In the genomic region with DNA sequence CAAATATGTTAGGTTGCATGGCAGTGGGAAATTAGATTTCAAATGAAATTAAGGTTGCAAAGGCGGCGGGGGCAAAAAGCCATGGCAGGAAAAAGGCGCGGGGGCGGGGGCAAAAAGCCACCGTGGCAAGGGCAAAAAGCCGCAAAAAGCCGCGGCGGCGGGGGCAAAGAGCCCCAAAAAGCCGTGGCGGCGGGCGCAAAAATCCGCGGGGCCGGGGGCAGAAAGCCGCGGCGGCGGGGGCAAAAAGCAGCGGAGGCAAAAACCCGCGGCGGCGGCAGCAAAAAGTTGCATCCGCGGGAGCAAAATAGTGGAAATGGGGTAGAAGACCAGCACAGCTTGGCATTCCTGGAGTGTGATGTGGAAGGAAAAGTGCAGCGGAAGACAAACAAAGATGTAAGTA, we compare ENCODE assay signal across 19 cellular contexts.
"Had no signal": no experiment of that assay in that cellular context is flagged by ENCODE, and none has a peak within 500 bp of the region (broad histone marks: within the 10 kb centered on the region; RNA-seq: fewer than 3 reads in every experiment).

No MANE protein-coding gene starts in this region.

- DNase-seq: activated CD4-positive, alpha-beta T cell treated with anti-CD3 and anti-CD28 coated beads, Interleukin-2, amount 10 ng/mL, durations not matched to agents 7 days and 5 days; activated CD8-positive, alpha-beta memory T cell treated with anti-CD3 and anti-CD28 coated beads, Interleukin-2, amount 50 U/mL, for 4 hours; activated naive CD4-positive, alpha-beta T cell treated with anti-CD3 and anti-CD28 coated beads for 36 hours; activated T-cell treated with anti-CD3 and anti-CD28 coated beads, Interleukin-2, amount 50 U/mL, for 4 hours; colonic mucosa; kidney glomerular epithelial cell; naive thymus-derived CD8-positive, alpha-beta T cell; ovary; stimulated activated CD4-positive, alpha-beta T cell treated with anti-CD3 and anti-CD28 coated beads, Interleukin-4, amount 100 ng/mL, for 1 hour; stimulated activated naive CD8-positive, alpha-beta T cell treated with anti-CD3 and anti-CD28 coated beads, Interleukin-15, amount 100 ng/mL, for 72 hours; T-helper 9 cell; trophoblast cell had no signal

- H3K4me1 Mint-ChIP-seq: activated CD4-positive, alpha-beta T cell treated with anti-CD3 and anti-CD28 coated beads, Interleukin-2, amount 10 ng/mL, durations not matched to agents 7 days and 5 days; central memory CD8-positive, alpha-beta T cell; memory B cell; naive thymus-derived CD8-positive, alpha-beta T cell; stimulated activated naive CD8-positive, alpha-beta T cell treated with anti-CD3 and anti-CD28 coated beads, Interleukin-15, amount 100 ng/mL, for 72 hours had no signal

- H3K4me3 ChIP-seq: ascending aorta, colonic mucosa, ovary, smooth muscle cell, suprapubic skin had no signal

- H3K27ac Mint-ChIP-seq: activated CD4-positive, alpha-beta T cell treated with anti-CD3 and anti-CD28 coated beads, Interleukin-2, amount 10 ng/mL, durations not matched to agents 7 days and 5 days; activated naive CD4-positive, alpha-beta T cell treated with anti-CD3 and anti-CD28 coated beads for 36 hours; memory B cell; stimulated activated naive CD8-positive, alpha-beta T cell treated with anti-CD3 and anti-CD28 coated beads, Interleukin-15, amount 100 ng/mL, for 72 hours had no signal

- H3K4me3 Mint-ChIP-seq: activated CD4-positive, alpha-beta T cell treated with anti-CD3 and anti-CD28 coated beads, Interleukin-2, amount 10 ng/mL, durations not matched to agents 7 days and 5 days; activated naive CD4-positive, alpha-beta T cell treated with anti-CD3 and anti-CD28 coated beads for 36 hours; activated T-cell treated with anti-CD3 and anti-CD28 coated beads, Interleukin-2, amount 50 U/mL, for 4 hours; central memory CD8-positive, alpha-beta T cell; memory B cell; naive thymus-derived CD8-positive, alpha-beta T cell; stimulated activated naive CD8-positive, alpha-beta T cell treated with anti-CD3 and anti-CD28 coated beads, Interleukin-15, amount 100 ng/mL, for 72 hours had no signal

- H3K27me3 Mint-ChIP-seq: central memory CD8-positive, alpha-beta T cell; memory B cell had no signal

- ATAC-seq: activated T-cell treated with anti-CD3 and anti-CD28 coated beads, Interleukin-2, amount 50 U/mL, for 4 hours; naive thymus-derived CD8-positive, alpha-beta T cell; sciatic nerve; stimulated activated naive CD8-positive, alpha-beta T cell treated with anti-CD3 and anti-CD28 coated beads, Interleukin-15, amount 100 ng/mL, for 72 hours had no signal

- H3K4me1 ChIP-seq: ascending aorta, colonic mucosa, suprapubic skin had no signal

- H3K36me3 ChIP-seq: ascending aorta, colonic mucosa, ovary, suprapubic skin had no signal

- H3K27me3 ChIP-seq: ascending aorta, colonic mucosa, ovary, suprapubic skin had no signal

- FAIRE-seq: frontal cortex had no signal

- H3K4me2 ChIP-seq: smooth muscle cell had no signal

- H3K9me3 Mint-ChIP-seq: activated T-cell treated with anti-CD3 and anti-CD28 coated beads, Interleukin-2, amount 50 U/mL, for 4 hours; stimulated activated naive CD8-positive, alpha-beta T cell treated with anti-CD3 and anti-CD28 coated beads, Interleukin-15, amount 100 ng/mL, for 72 hours had no signal

- H3K27ac ChIP-seq: ascending aorta, colonic mucosa, ovary, suprapubic skin had no signal

- H3K9me3 ChIP-seq: ascending aorta, colonic mucosa, ovary, suprapubic skin had no signal
